In the genomic region with DNA sequence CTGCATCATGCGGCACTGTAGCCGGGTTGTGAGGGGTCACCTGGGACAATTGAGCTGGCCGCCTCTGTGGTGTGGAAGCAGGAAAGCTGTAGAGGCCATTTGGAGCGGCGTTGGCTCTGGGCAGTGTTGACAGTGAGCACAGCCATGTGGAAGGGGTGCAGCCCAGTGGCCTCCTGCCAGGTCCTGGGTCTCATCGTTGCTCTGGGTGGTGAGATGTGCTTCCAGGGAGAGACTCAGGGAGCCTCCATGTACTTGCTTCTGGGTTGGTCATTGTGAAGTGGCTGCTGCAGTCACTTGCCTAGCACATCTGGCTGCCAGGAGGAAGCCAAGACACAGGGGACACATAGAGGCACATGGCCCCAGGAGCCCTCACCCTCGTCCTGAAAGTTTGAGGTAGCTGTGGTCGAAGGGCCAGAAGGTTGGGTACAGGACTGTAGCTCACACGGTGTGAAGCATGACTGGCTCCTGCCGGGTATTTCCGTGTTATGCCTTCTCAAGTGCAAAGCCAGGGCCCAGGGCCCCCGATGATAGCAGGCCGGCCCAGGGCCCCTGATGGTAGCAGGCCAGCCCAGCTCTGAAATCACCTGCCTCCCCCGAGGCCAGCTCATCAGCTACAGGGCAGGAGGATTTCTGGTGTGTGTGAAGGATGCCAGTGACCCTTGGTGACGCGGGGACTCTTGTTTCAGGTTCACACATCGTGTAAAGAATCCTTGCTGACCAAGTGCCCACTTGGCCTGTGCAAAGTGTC, we compare ENCODE assay signal across 1 cellular context.
TF ChIP-seq lines count a peak whose summit lies in the region.

No MANE protein-coding gene starts in this region.

TF ChIP-seq in GM12891, 5 proteins besides CTCF, POLR2A, EP300 and RAD21:
- TF ChIP-seq PAX5 (IDR thresholded peaks at IDR 0.05; ENCODE audit: insufficient read depth, low read length, severe bottlenecking), result no peak
- TF ChIP-seq SPI1 (IDR thresholded peaks at IDR 0.05; ENCODE audit: low read depth, low read length), result no peak
- TF ChIP-seq POLR2AphosphoS5 (IDR thresholded peaks at IDR 0.05; ENCODE audit: low read depth, low read length), result no peak
- no peak for TF ChIP-seq TAF1 (IDR thresholded peaks at IDR 0.05; ENCODE audit: low read depth, low read length)
- TF ChIP-seq POU2F2 (IDR thresholded peaks at IDR 0.05; ENCODE audit: low read depth, low read length), result no peak
